Comparison of ENCODE assay signal across 24 cellular contexts in genomic region chr9:22829236-22829635, GRCh38.
"Had no signal": no experiment of that assay in that cellular context is flagged by ENCODE, and none has a peak within 500 bp of the region (broad histone marks: within the 10 kb centered on the region; RNA-seq: fewer than 3 reads in every experiment).

No MANE protein-coding gene starts in this region.

- DNase-seq: Kasumi-1; MV-4-11; NCI-H1048; NCI-H1105; NCI-H1417; NCI-H1436 treated with DMSO at 0.1 percent for 48 hours; NCI-H1694; NCI-H187 treated with DMSO at 0.1 percent for 48 hours; NCI-H2029 treated with DMSO at 0.1 percent for 48 hours; NCI-H2171; NCI-H226; NCI-H524; NCI-H526 treated with DMSO at 0.1 percent for 48 hours; NCI-H748 treated with DMSO at 0.1 percent for 48 hours; NK-92 treated with Interleukin-12 subunit alpha and Interleukin-12 subunit beta, amount 100 ng/mL, for 24 hours; OCI-M1; SHP77; SK-N-SH; SW 1271; T-cell had no signal

- H3K4me3 ChIP-seq: K562 had no signal

- H3K9me3 ChIP-seq: SK-N-SH had no signal

- H3K27ac ChIP-seq: HL-60, KMS-11, RWPE1 had no signal
